Comparison of ENCODE assay signal across 26 cellular contexts in the genomic region with DNA sequence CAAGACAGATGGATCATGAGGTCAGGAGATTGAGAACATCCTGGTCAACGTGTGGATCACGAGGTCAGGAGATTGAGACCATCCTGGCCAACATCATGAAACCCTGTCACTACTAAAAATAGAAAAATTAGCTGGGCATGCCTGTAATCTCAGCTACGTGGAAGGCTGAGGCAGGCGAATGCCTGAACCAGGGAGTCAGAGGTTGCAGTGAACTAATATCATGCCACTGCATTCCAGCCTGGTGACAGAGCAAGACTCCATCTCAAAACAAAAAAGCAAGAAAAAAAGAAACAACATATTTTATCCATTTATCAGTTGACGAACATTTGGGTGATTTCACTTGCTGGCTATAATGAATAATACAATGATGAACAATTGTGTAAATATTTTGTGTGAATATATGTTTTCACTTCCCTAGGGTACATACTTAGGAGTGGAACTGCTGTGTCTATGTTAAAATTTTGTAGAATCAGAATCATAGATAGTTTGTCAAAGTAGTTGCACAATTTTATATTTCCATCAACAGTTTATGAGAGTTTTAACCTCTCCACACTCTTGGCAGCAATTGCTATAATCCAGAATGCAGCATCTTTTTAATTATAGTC. TPM values are rescaled to one million over a fixed set of nuclear protein-coding genes. Genes with fewer than 3 reads are reported as not detected.
DNase-seq lines count a peak whose midpoint lies in the region; FAIRE-seq and TF ChIP-seq lines count a peak whose summit lies in the region.
"Had no signal": no experiment of that assay in that cellular context is flagged by ENCODE, and none has a peak within 500 bp of the region (broad histone marks: within the 10 kb centered on the region; RNA-seq: fewer than 3 reads in every experiment).

No MANE protein-coding gene starts in this region.

- no peaks in the 10 kb centered on the region for H4K20me1 ChIP-seq in hepatocyte (ENCODE audit: insufficient read depth, poor library complexity, severe bottlenecking)

- H3K27ac ChIP-seq in mesodermal cell (ENCODE audit: low read depth, low read length, severe bottlenecking) (peak overlapping the region; percentile 75), hepatocyte (no peak overlapping the region)
- H3K27ac ChIP-seq: neural progenitor cell, psoas muscle had no signal

- H3K4me2 ChIP-seq in hepatocyte = no peak overlapping the region
- H3K4me2 ChIP-seq: neural progenitor cell had no signal

- H3K36me3 ChIP-seq in mesodermal cell (ENCODE audit: control insufficient read depth, insufficient read depth, low read length) (no peaks in the 10 kb centered on the region), hepatocyte (replicated peaks; ENCODE audit: insufficient read depth, low read depth) (no peaks in the 10 kb centered on the region)
- H3K36me3 ChIP-seq: neural progenitor cell, suprapubic skin had no signal

- no peaks in the 10 kb centered on the region for H3K79me2 ChIP-seq in hepatocyte

- H3K4me1 ChIP-seq in mesodermal cell (ENCODE audit: control insufficient read depth, insufficient read depth, low read length, poor library complexity, severe bottlenecking) = peaks cover 3% of the 10 kb centered on the region
- no peaks in the 10 kb centered on the region for H3K4me1 ChIP-seq in hepatocyte (ENCODE audit: insufficient read depth)
- H3K4me1 ChIP-seq: neural progenitor cell, psoas muscle, suprapubic skin had no signal

- TF ChIP-seq CTCF in AG10803 (conservative IDR thresholded peaks at IDR 0.05; ENCODE audit: low read length) = no peak
- TF ChIP-seq CTCF in choroid plexus epithelial cell (conservative IDR thresholded peaks at IDR 0.05; ENCODE audit: low read depth, low read length) = no peak
- no peak for TF ChIP-seq CTCF in hepatocyte (IDR thresholded peaks at IDR 0.05; ENCODE audit: poor library complexity)

- H3K27me3 ChIP-seq in hepatocyte = no peaks in the 10 kb centered on the region
- H3K27me3 ChIP-seq: neural progenitor cell, suprapubic skin had no signal

- WGBS in mesodermal cell (ENCODE audit: insufficient coverage in 2 of 2), 2 experiments = 50% methylated on average over 2 of the region's 5 CpGs; no CpG with 5 or more reads in 1 of the 2 experiments
- WGBS in hepatocyte (ENCODE audit: low lambda C conversion rate, missing lambda C conversion rate) = no CpG with 5 or more reads among the region's 5 CpGs

- no peaks in the 10 kb centered on the region for H3K9me3 ChIP-seq in mesodermal cell (ENCODE audit: control insufficient read depth, low read length)
- no peaks in the 10 kb centered on the region for H3K9me3 ChIP-seq in hepatocyte (ENCODE audit: low read depth)
- H3K9me3 ChIP-seq: psoas muscle, suprapubic skin had no signal

- no peak for FAIRE-seq in urothelium cell line (lab: Jason Lieb, UNC)

- DNase-seq in AG10803 (ENCODE audit: low read depth) (peak; percentile 93), HS-5 (ENCODE audit: low read depth) (peak; percentile 78), choroid plexus epithelial cell (ENCODE audit: low read depth) (peak; percentile 83), hepatocyte (ENCODE audit: low spot score) (no peak), putamen (ENCODE audit: low spot score) (no peak), mesenteric fat pad (ENCODE audit: low spot score) (no peak), urothelium cell line (ENCODE audit: low spot score) (no peak)
- DNase-seq: activated B cell treated with CpG ODN at 0.5 μM for 24 hours; activated CD4-positive, alpha-beta memory T cell treated with anti-CD3 and anti-CD28 coated beads for 36 hours; activated naive CD4-positive, alpha-beta T cell treated with Interleukin-2 at 50 U/mL for 16 hours; AML-193; anterior cingulate cortex; endodermal cell; foreskin melanocyte; Kasumi-1; left colon; NCI-H1105; NCI-H69; PC-3; psoas muscle had no signal

- no peak overlapping the region for H2AFZ ChIP-seq in hepatocyte
- H2AFZ ChIP-seq: neural progenitor cell had no signal

- H3K4me3 ChIP-seq in AG10803 (ENCODE audit: low read length) = no peak overlapping the region
- H3K4me3 ChIP-seq in choroid plexus epithelial cell (ENCODE audit: low read depth, low read length) = no peak overlapping the region
- no peak overlapping the region for H3K4me3 ChIP-seq in mesodermal cell (ENCODE audit: extremely low read depth, insufficient read depth, low read length, poor library complexity, severe bottlenecking)
- no peak overlapping the region for H3K4me3 ChIP-seq in hepatocyte
- H3K4me3 ChIP-seq: neural progenitor cell, psoas muscle, suprapubic skin had no signal

- H3K9me2 ChIP-seq in hepatocyte (replicated peaks; ENCODE audit: insufficient read depth) = no peaks in the 10 kb centered on the region

RNA-seq across cellular contexts. Expression of gene USP9Y, which starts 49.4 kb away (rescaled TPM):
- polyA plus RNA-seq in mesodermal cell (2013, experiment 1 of 2) = 22.4 TPM
- polyA plus RNA-seq in mesodermal cell (2013, experiment 2 of 2) = 22.3 TPM
- total RNA-seq in hepatocyte (not detected in 2 replicates), mesenteric fat pad (not detected)
- polyA plus RNA-seq in hepatocyte = not detected in 2 replicates
- total RNA-seq: chondrocyte, Daoy, left colon, mononuclear cell, PC-3, psoas muscle had no signal

Comparison
In these comparisons a context has a peak if more than half of its experiments do, and no peak if none do; other contexts are left out.
1. DNase-seq: peak in AG10803 (single experiment), HS-5 (single experiment) and choroid plexus epithelial cell (single experiment); none in hepatocyte (single experiment), putamen (single experiment), mesenteric fat pad (single experiment) and urothelium cell line (single experiment).